Comparison of ENCODE assay signal across 8 cellular contexts in genomic region chr7:55963584-55964168, GRCh38. TPM values are rescaled to one million over a fixed set of nuclear protein-coding genes. Genes with fewer than 3 reads are reported as not detected.
A peak's percentile ranks its signal among the peaks of the same experiment; 100 is the strongest.
DNase-seq lines count a peak whose midpoint lies in the region; ATAC-seq and TF ChIP-seq lines count a peak whose summit lies in the region.

No MANE protein-coding gene starts in this region.

- H3K4me1 ChIP-seq in gastrocnemius medialis, result peaks cover 34 to 39% of the 10 kb centered on the region in 2 donors

- intact Hi-C loops in gastrocnemius medialis (cut with DNase I; ENCODE audit: low total_unique reads), result loop anchor here (1.0 to 10.0 kb wide), 4 partner anchors 11 to 389 kb away; partner anchors contain the start of genes CCT6A, PSPH and VOPP1

- H3K9me3 ChIP-seq in gastrocnemius medialis, result no peaks in the 10 kb centered on the region

- no peaks in the 10 kb centered on the region for H3K36me3 ChIP-seq in gastrocnemius medialis

- no peak for DNase-seq in fibroblast of the aortic adventitia (ENCODE audit: low read depth)
- no peak for DNase-seq in gastrocnemius medialis
- DNase-seq in NCI-H1105 treated with DMSO at 0.1 percent for 48 hours (lab: John Stamatoyannopoulos, UW), result no peak
- no peak for DNase-seq in GM20000 (ENCODE audit: low spot score)

- no peak for ATAC-seq in gastrocnemius medialis
- ATAC-seq in GM19397 (IDR thresholded peaks at IDR 0.05; ENCODE audit: unreplicated experiment), result no peak
- no peak for ATAC-seq in HG02759 (IDR thresholded peaks at IDR 0.05; ENCODE audit: unreplicated experiment)

- peak overlapping the region; percentile 96 for H3K27ac ChIP-seq in VCaP
- H3K27ac ChIP-seq in gastrocnemius medialis, result peak overlapping the region; percentile 83 to 97 (median 96)

- H3K27me3 ChIP-seq in gastrocnemius medialis, result no peaks in the 10 kb centered on the region

- in situ Hi-C loops in gastrocnemius medialis (cut with MboI; ENCODE audit: low sequenced_read_pairs in 4 of 4), result loop anchor here in 2 of 4 donors (25.0 kb wide), 2 partner anchors 99 to 326 kb away; partner anchors contain the start of genes CCT6A (in 1 of the 2), PSPH (in 1 of the 2) and SUMF2 (in 1 of the 2)

- peak overlapping the region; percentile 72 for H3K4me3 ChIP-seq in GM12875 (ENCODE audit: low read depth, low read length)
- H3K4me3 ChIP-seq in fibroblast of the aortic adventitia (ENCODE audit: low read depth, low read length), result peak overlapping the region; percentile 73
- peak overlapping the region; percentile 44 to 69 (median 47) for H3K4me3 ChIP-seq in gastrocnemius medialis

- TF ChIP-seq CTCF in GM12875 (IDR thresholded peaks at IDR 0.05; ENCODE audit: borderline replicate concordance, insufficient read depth, low read depth, low read length) (no peak), VCaP (conservative IDR thresholded peaks at IDR 0.05) (no peak), fibroblast of the aortic adventitia (IDR thresholded peaks at IDR 0.05; ENCODE audit: insufficient read depth, low read length) (no peak), gastrocnemius medialis (IDR thresholded peaks at IDR 0.05 in 4 of 5, conservative IDR thresholded peaks at IDR 0.05 in 1 of 5) (no peak), GM20000 (IDR thresholded peaks at IDR 0.05; ENCODE audit: extremely low read depth, missing control alignments) (no peak)

- TF ChIP-seq POLR2A in gastrocnemius medialis (IDR thresholded peaks at IDR 0.05), result no peak

RNA-seq across cellular contexts. Expression of gene NIPSNAP2, which starts 0.7 kb away (rescaled TPM):
- 32.2 and 55.0 TPM in 2 replicates for total RNA-seq in fibroblast of the aortic adventitia (ENCODE audit: low replicate concordance)
- 100 to 1,000 TPM; 234 to 382 (median 354) TPM for total RNA-seq in gastrocnemius medialis

RNA-seq across cellular contexts. Expression of gene MRPS17, which starts 12.0 kb away (rescaled TPM):
- 9.0 and 15.8 TPM in 2 replicates for total RNA-seq in fibroblast of the aortic adventitia (ENCODE audit: low replicate concordance)
- total RNA-seq in gastrocnemius medialis, result 10 to 100 TPM; 14.0 to 38.3 (median 22.0) TPM
